Comparison of ENCODE assay signal across 9 cellular contexts in genomic region chr5:73031839-73032238, GRCh38.
DNase-seq lines count a peak whose midpoint lies in the region; ATAC-seq and TF ChIP-seq lines count a peak whose summit lies in the region.
"Had no signal": no experiment of that assay in that cellular context is flagged by ENCODE, and none has a peak within 500 bp of the region (broad histone marks: within the 10 kb centered on the region; RNA-seq: fewer than 3 reads in every experiment).

No MANE protein-coding gene starts in this region.

- no peak overlapping the region for H3K27ac Mint-ChIP-seq in effector memory CD8-positive, alpha-beta T cell

- no peak for TF ChIP-seq CTCF in omental fat pad (IDR thresholded peaks at IDR 0.05)

- H3K9me3 Mint-ChIP-seq in effector memory CD8-positive, alpha-beta T cell: no peaks in the 10 kb centered on the region

- H3K36me3 Mint-ChIP-seq in effector memory CD8-positive, alpha-beta T cell (ENCODE audit: insufficient read depth): peaks cover 8% of the 10 kb centered on the region

- H3K27me3 Mint-ChIP-seq in effector memory CD8-positive, alpha-beta T cell: no peaks in the 10 kb centered on the region

- H3K4me1 Mint-ChIP-seq in effector memory CD8-positive, alpha-beta T cell (ENCODE audit: low read depth in 2 of 2): peaks cover 0 to 3% of the 10 kb centered on the region in 2 donors

- no peak overlapping the region for H3K4me3 Mint-ChIP-seq in effector memory CD8-positive, alpha-beta T cell

- ATAC-seq in GM21723 (IDR thresholded peaks at IDR 0.05; ENCODE audit: unreplicated experiment) (no peak), omental fat pad (ENCODE audit: low FRiP score) (no peak)
- no peak for ATAC-seq in effector memory CD8-positive, alpha-beta T cell (replicated peaks)

- DNase-seq in NCI-H82 (lab: John Stamatoyannopoulos, UW) (peak; percentile 49), NCI-H82 treated with DMSO at 0.1 percent for 48 hours (lab: John Stamatoyannopoulos, UW; ENCODE audit: unreplicated experiment) (no peak), NCI-H748 (lab: John Stamatoyannopoulos, UW; ENCODE audit: unreplicated experiment) (peak; percentile 77), fibroblast of gingiva (ENCODE audit: low read depth) (peak; percentile 81), stromal cell of bone marrow (ENCODE audit: low read depth) (peak; percentile 18), omental fat pad (ENCODE audit: low spot score) (no peak)
- no peak for DNase-seq in effector memory CD8-positive, alpha-beta T cell
- DNase-seq: AML-193 had no signal

Comparison
In these comparisons a context has a peak if more than half of its experiments do, and no peak if none do; other contexts are left out.
1. DNase-seq: peak in NCI-H82 (single experiment), NCI-H748 (single experiment), fibroblast of gingiva (single experiment) and stromal cell of bone marrow (single experiment); none in NCI-H82 treated with DMSO at 0.1 percent for 48 hours (single experiment), omental fat pad (single experiment) and effector memory CD8-positive, alpha-beta T cell (0 of 3).